ENCODE assay signal across 10 cellular contexts in genomic region chr9:117160254-117160653, GRCh38.
DNase-seq lines count a peak whose midpoint lies in the region; ATAC-seq and TF ChIP-seq lines count a peak whose summit lies in the region.
"Had no signal": no experiment of that assay in that cellular context is flagged by ENCODE, and none has a peak within 500 bp of the region (broad histone marks: within the 10 kb centered on the region; RNA-seq: fewer than 3 reads in every experiment).

No MANE protein-coding gene starts in this region.

- H3K4me3 Mint-ChIP-seq in T-helper 17 cell = no peak overlapping the region
- H3K4me3 Mint-ChIP-seq: T-helper 2 cell treated with Interferon-gamma antibody and Interleukin-4, amounts not matched to agents 5 μg/mL and 100 μg/mL, for 36 hours had no signal

- TF ChIP-seq CTCF in epithelial cell of proximal tubule (conservative IDR thresholded peaks at IDR 0.05; ENCODE audit: low read depth, low read length) (peak; percentile 28), retinal pigment epithelial cell (conservative IDR thresholded peaks at IDR 0.05; ENCODE audit: low read depth, low read length) (peak; percentile 31), GM13976 (IDR thresholded peaks at IDR 0.05; ENCODE audit: borderline replicate concordance, control extremely low read depth, extremely low read depth, insufficient read depth, missing control alignments) (no peak)

- H3K9me3 ChIP-seq in T-helper 17 cell (ENCODE audit: control insufficient read depth, low read length, poor library complexity, severe bottlenecking) = no peaks in the 10 kb centered on the region

- no peaks in the 10 kb centered on the region for H3K4me1 Mint-ChIP-seq in T-helper 17 cell

- H3K27me3 Mint-ChIP-seq in T-helper 17 cell = no peaks in the 10 kb centered on the region

- in situ Hi-C loops in GM13976 (cut with MboI; ENCODE audit: low sequenced_read_pairs, unreplicated experiment) = no loop called here

- no peaks in the 10 kb centered on the region for H3K36me3 Mint-ChIP-seq in T-helper 17 cell (ENCODE audit: low read depth)

- no peak overlapping the region for H3K27ac Mint-ChIP-seq in T-helper 17 cell
- H3K27ac Mint-ChIP-seq: T-helper 2 cell treated with Interferon-gamma antibody and Interleukin-4, amounts not matched to agents 5 μg/mL and 100 μg/mL, for 36 hours had no signal

- peak; percentile 30 for DNase-seq in SIG-M5 treated with dmso at 0.1 percent for 504 hours (lab: John Stamatoyannopoulos, UW; ENCODE audit: unreplicated experiment)
- DNase-seq in SIG-M5 (lab: John Stamatoyannopoulos, UW) = no peak
- DNase-seq in NCI-H2196 (lab: John Stamatoyannopoulos, UW; ENCODE audit: unreplicated experiment) = peak; percentile 17
- DNase-seq in epithelial cell of proximal tubule (ENCODE audit: low read depth) = no peak
- DNase-seq in retinal pigment epithelial cell (ENCODE audit: low read depth) = no peak
- no peak for DNase-seq in GM13976 (ENCODE audit: low spot score)
- DNase-seq in T-helper 17 cell = no peak
- no peak for DNase-seq in DMS114 treated with DMSO at 0.1 percent for 48 hours (lab: John Stamatoyannopoulos, UW; ENCODE audit: unreplicated experiment)
- DNase-seq: aorta had no signal

- H3K4me3 ChIP-seq in epithelial cell of proximal tubule (ENCODE audit: low read depth, low read length) = no peak overlapping the region
- no peak overlapping the region for H3K4me3 ChIP-seq in retinal pigment epithelial cell (ENCODE audit: low read length)

- no peak for ATAC-seq in T-helper 17 cell

Comparison
In these comparisons a context has a peak if more than half of its experiments do, and no peak if none do; other contexts are left out.
1. DNase-seq: peak in SIG-M5 treated with dmso at 0.1 percent for 504 hours (single experiment) and NCI-H2196 (single experiment); none in SIG-M5 (single experiment), epithelial cell of proximal tubule (single experiment), retinal pigment epithelial cell (single experiment), GM13976 (single experiment), T-helper 17 cell (0 of 3) and DMS114 treated with DMSO at 0.1 percent for 48 hours (single experiment).